34 cellular contexts compared by ENCODE assay signal in genomic region chr3:105786241-105786640, GRCh38.
DNase-seq lines count a peak whose midpoint lies in the region; ATAC-seq and TF ChIP-seq lines count a peak whose summit lies in the region.
"Had no signal": no experiment of that assay in that cellular context is flagged by ENCODE, and none has a peak within 500 bp of the region (broad histone marks: within the 10 kb centered on the region; RNA-seq: fewer than 3 reads in every experiment).

No MANE protein-coding gene starts in this region.

- no peaks in the 10 kb centered on the region for H3K27me3 ChIP-seq in CD4-positive, alpha-beta memory T cell (ENCODE audit: insufficient read depth, low read length)
- H3K27me3 ChIP-seq in naive thymus-derived CD4-positive, alpha-beta T cell (ENCODE audit: control insufficient read depth in 2 of 2, insufficient read depth in 2 of 2, low read length in 2 of 2) = no peaks in the 10 kb centered on the region
- H3K27me3 ChIP-seq in A673 (replicated peaks; ENCODE audit: insufficient read depth, low read depth, low read length, poor library complexity) = no peaks in the 10 kb centered on the region
- H3K27me3 ChIP-seq: adrenal gland, esophagus muscularis mucosa, MG63, ovary, SJSA1, suprapubic skin, upper lobe of left lung had no signal

- CTCF ChIA-PET in CD4-positive, alpha-beta memory T cell (lab: Charles Lee; ENCODE audit: partially characterized antibody) = no interaction called here
- CTCF ChIA-PET in naive thymus-derived CD4-positive, alpha-beta T cell (lab: Charles Lee) = no interaction called here
- CTCF ChIA-PET in A673 (lab: Charles Lee) = no interaction called here

- H3K4me1 Mint-ChIP-seq in activated T-cell treated with anti-CD3 and anti-CD28 coated beads, Interleukin-2, amount 50 U/mL, for 24 hours (ENCODE audit: low read depth) = peaks cover 72% of the 10 kb centered on the region
- H3K4me1 Mint-ChIP-seq in CD4-positive, alpha-beta memory T cell = peaks cover 49 to 74% (median 60%) of the 10 kb centered on the region in 4 donors
- peaks cover 65% of the 10 kb centered on the region for H3K4me1 Mint-ChIP-seq in central memory CD8-positive, alpha-beta T cell
- H3K4me1 Mint-ChIP-seq in naive thymus-derived CD4-positive, alpha-beta T cell = peaks cover 40 to 78% (median 72%) of the 10 kb centered on the region in 7 donors
- H3K4me1 Mint-ChIP-seq: neural crest cell had no signal

- H3K36me3 Mint-ChIP-seq in activated T-cell treated with anti-CD3 and anti-CD28 coated beads, Interleukin-2, amount 50 U/mL, for 24 hours (ENCODE audit: low read depth) = peaks cover 63% of the 10 kb centered on the region
- H3K36me3 Mint-ChIP-seq in CD4-positive, alpha-beta memory T cell = peaks cover 7 to 17% of the 10 kb centered on the region in 2 donors
- H3K36me3 Mint-ChIP-seq in central memory CD8-positive, alpha-beta T cell (ENCODE audit: insufficient read depth) = no peaks in the 10 kb centered on the region
- H3K36me3 Mint-ChIP-seq in naive thymus-derived CD4-positive, alpha-beta T cell = peaks cover 0 to 44% (median 15%) of the 10 kb centered on the region in 5 donors
- H3K36me3 Mint-ChIP-seq: stimulated activated memory B cell treated with anti-CD40 and anti-IgM and Interleukin-4, amounts not matched to agents 10 μg/mL and 1 μg/mL and 100 μg/mL, for 72 hours had no signal

- no peak overlapping the region for H3K4me3 ChIP-seq in CD4-positive, alpha-beta memory T cell (ENCODE audit: low read length in 2 of 2)
- H3K4me3 ChIP-seq in naive thymus-derived CD4-positive, alpha-beta T cell (ENCODE audit: low read length) = no peak overlapping the region
- no peak overlapping the region for H3K4me3 ChIP-seq in A673 (ENCODE audit: low read depth, low read length, poor library complexity, severe bottlenecking)
- H3K4me3 ChIP-seq: A549, adrenal gland, esophagus muscularis mucosa, GM12878, lower lobe of right lung, MG63, mucosa of descending colon, ovary, SJSA1, suprapubic skin, upper lobe of left lung had no signal

- no peak overlapping the region for H3K27ac ChIP-seq in CD4-positive, alpha-beta memory T cell (ENCODE audit: low read depth, low read length)
- H3K27ac ChIP-seq in naive thymus-derived CD4-positive, alpha-beta T cell (ENCODE audit: low read depth, low read length) = no peak overlapping the region
- H3K27ac ChIP-seq in A673 (ENCODE audit: low read depth, low read length, poor library complexity, severe bottlenecking) = no peak overlapping the region
- H3K27ac ChIP-seq: A549, adrenal gland, esophagus muscularis mucosa, HL-60, lower lobe of right lung, ovary, SJSA1, suprapubic skin, upper lobe of left lung had no signal

- no peaks in the 10 kb centered on the region for H3K27me3 Mint-ChIP-seq in activated T-cell treated with anti-CD3 and anti-CD28 coated beads, Interleukin-2, amount 50 U/mL, for 24 hours
- H3K27me3 Mint-ChIP-seq in CD4-positive, alpha-beta memory T cell = no peaks in the 10 kb centered on the region
- no peaks in the 10 kb centered on the region for H3K27me3 Mint-ChIP-seq in central memory CD8-positive, alpha-beta T cell
- no peaks in the 10 kb centered on the region for H3K27me3 Mint-ChIP-seq in naive thymus-derived CD4-positive, alpha-beta T cell
- H3K27me3 Mint-ChIP-seq: activated B cell treated with CpG ODN at 0.5 μM for 24 hours; stimulated activated memory B cell treated with anti-CD40 and anti-IgM and Interleukin-4, amounts not matched to agents 10 μg/mL and 1 μg/mL and 100 μg/mL, for 72 hours had no signal

- peak overlapping the region; percentile 64 for H3K27ac Mint-ChIP-seq in activated T-cell treated with anti-CD3 and anti-CD28 coated beads, Interleukin-2, amount 50 U/mL, for 24 hours
- peak overlapping the region in 4 of 7 donors; percentile 19 to 73 (median 47) for H3K27ac Mint-ChIP-seq in CD4-positive, alpha-beta memory T cell
- H3K27ac Mint-ChIP-seq in central memory CD8-positive, alpha-beta T cell (ENCODE audit: low read depth) = peak overlapping the region; percentile 95
- peak overlapping the region in 6 of 9 donors; percentile 20 to 79 (median 34) for H3K27ac Mint-ChIP-seq in naive thymus-derived CD4-positive, alpha-beta T cell
- H3K27ac Mint-ChIP-seq: activated B cell treated with CpG ODN at 0.5 μM for 24 hours; stimulated activated memory B cell treated with anti-CD40 and anti-IgM and Interleukin-4, amounts not matched to agents 10 μg/mL and 1 μg/mL and 100 μg/mL, for 72 hours had no signal

- no peaks in the 10 kb centered on the region for H3K9me3 ChIP-seq in CD4-positive, alpha-beta memory T cell (ENCODE audit: control insufficient read depth in 1 of 2, low read length in 2 of 2)
- H3K9me3 ChIP-seq in naive thymus-derived CD4-positive, alpha-beta T cell (ENCODE audit: control insufficient read depth in 2 of 3, low read length in 3 of 3) = no peaks in the 10 kb centered on the region
- no peaks in the 10 kb centered on the region for H3K9me3 ChIP-seq in A673 (ENCODE audit: low read depth, low read length, poor library complexity, severe bottlenecking)
- H3K9me3 ChIP-seq: A549, adrenal gland, esophagus muscularis mucosa, lower lobe of right lung, MG63, mucosa of descending colon, ovary, SJSA1, suprapubic skin, upper lobe of left lung had no signal

- DNase-seq in activated T-cell treated with anti-CD3 and anti-CD28 coated beads, Interleukin-2, amount 50 U/mL, for 24 hours = no peak
- no peak for DNase-seq in activated T-cell treated with anti-CD3 and anti-CD28 coated beads, Interleukin-2, amount 50 U/mL, for 1 hour
- DNase-seq in CD4-positive, alpha-beta memory T cell = no peak
- no peak for DNase-seq in central memory CD8-positive, alpha-beta T cell (ENCODE audit: low spot score in 2 of 2)
- DNase-seq in naive thymus-derived CD4-positive, alpha-beta T cell = no peak
- DNase-seq in ureter (ENCODE audit: low spot score) (no peak), A673 (ENCODE audit: low spot score) (no peak)
- DNase-seq: activated B cell treated with CpG ODN at 0.5 μM for 24 hours; activated CD4-positive, alpha-beta T cell treated with anti-CD3 and anti-CD28 coated beads, Interleukin-2, amount 50 U/mL, for 48 hours; activated gamma-delta T cell; adrenal gland; AML-193; foreskin fibroblast; head of caudate nucleus; KBM-7; lower lobe of right lung; MG63; mucosa of descending colon; NCI-H1105; NCI-H187 treated with DMSO at 0.1 percent for 48 hours; NCI-H2171; NCI-H510A; ovary; T-helper 1 cell; upper lobe of left lung had no signal

- BruUV-seq in A673 (replicated peaks; lab: Mats Ljungman, UMichigan) = no TSS peak

- no peak for TF ChIP-seq CTCF in A673 (conservative IDR thresholded peaks at IDR 0.05; ENCODE audit: low read depth, low read length)

- peaks cover 61% of the 10 kb centered on the region for H3K4me1 ChIP-seq in CD4-positive, alpha-beta memory T cell (ENCODE audit: insufficient read depth, low read length)
- H3K4me1 ChIP-seq in naive thymus-derived CD4-positive, alpha-beta T cell (ENCODE audit: control insufficient read depth in 2 of 2, insufficient read depth in 2 of 2, low read length in 2 of 2) = peaks cover 14 to 17% of the 10 kb centered on the region in 2 donors
- H3K4me1 ChIP-seq in A673 (ENCODE audit: insufficient read depth, low read length, poor library complexity, severe bottlenecking) = peaks cover 29% of the 10 kb centered on the region

- peaks cover 5% of the 10 kb centered on the region for H3K9me3 Mint-ChIP-seq in activated T-cell treated with anti-CD3 and anti-CD28 coated beads, Interleukin-2, amount 50 U/mL, for 24 hours
- no peaks in the 10 kb centered on the region for H3K9me3 Mint-ChIP-seq in CD4-positive, alpha-beta memory T cell
- H3K9me3 Mint-ChIP-seq in central memory CD8-positive, alpha-beta T cell = no peaks in the 10 kb centered on the region
- H3K9me3 Mint-ChIP-seq in naive thymus-derived CD4-positive, alpha-beta T cell = peaks cover 0 to 3% (median 0%) of the 10 kb centered on the region in 11 donors
- H3K9me3 Mint-ChIP-seq: activated B cell treated with CpG ODN at 0.5 μM for 24 hours; neural crest cell; stimulated activated memory B cell treated with anti-CD40 and anti-IgM and Interleukin-4, amounts not matched to agents 10 μg/mL and 1 μg/mL and 100 μg/mL, for 72 hours had no signal

- POLR2A ChIA-PET in CD4-positive, alpha-beta memory T cell (lab: Charles Lee; ENCODE audit: partially characterized antibody) = no interaction called here
- POLR2A ChIA-PET in naive thymus-derived CD4-positive, alpha-beta T cell (lab: Charles Lee) = interaction anchor here (0.7 kb wide), 1 partner anchor 116 kb away, joined by 3 read pairs; no protein-coding TSS in a partner anchor
- POLR2A ChIA-PET in A673 (lab: Charles Lee; ENCODE audit: low non-redundant PET) = no interaction called here

- H3K36me3 ChIP-seq in CD4-positive, alpha-beta memory T cell (ENCODE audit: insufficient read depth, low read length) = no peaks in the 10 kb centered on the region
- H3K36me3 ChIP-seq in naive thymus-derived CD4-positive, alpha-beta T cell (ENCODE audit: control insufficient read depth in 2 of 3, insufficient read depth in 3 of 3, low read length in 3 of 3) = no peaks in the 10 kb centered on the region
- H3K36me3 ChIP-seq in A673 (ENCODE audit: insufficient read depth, low read length, poor library complexity, severe bottlenecking) = no peaks in the 10 kb centered on the region
- H3K36me3 ChIP-seq: adrenal gland, esophagus muscularis mucosa, lower lobe of right lung, MG63, ovary, SJSA1, suprapubic skin, upper lobe of left lung had no signal

- ATAC-seq in central memory CD8-positive, alpha-beta T cell (replicated peaks; ENCODE audit: extremely low read depth, poor library complexity, severe bottlenecking) = no peak
- no peak for ATAC-seq in naive thymus-derived CD4-positive, alpha-beta T cell
- ATAC-seq in HG03342 (IDR thresholded peaks at IDR 0.05; ENCODE audit: unreplicated experiment) = no peak
- ATAC-seq: A549; GM12878; lower lobe of right lung; mucosa of descending colon; stimulated activated memory B cell treated with anti-CD40 and anti-IgM and Interleukin-4, amounts not matched to agents 10 μg/mL and 1 μg/mL and 100 μg/mL, for 72 hours had no signal

- no peak overlapping the region for H3K4me3 Mint-ChIP-seq in activated T-cell treated with anti-CD3 and anti-CD28 coated beads, Interleukin-2, amount 50 U/mL, for 24 hours
- H3K4me3 Mint-ChIP-seq in CD4-positive, alpha-beta memory T cell = peak overlapping the region in 5 of 8 donors; percentile 7 to 66 (median 22)
- H3K4me3 Mint-ChIP-seq in central memory CD8-positive, alpha-beta T cell = peak overlapping the region; percentile 55
- H3K4me3 Mint-ChIP-seq in naive thymus-derived CD4-positive, alpha-beta T cell = peak overlapping the region in 1 of 10 donors; percentile 37
- H3K4me3 Mint-ChIP-seq: activated B cell treated with CpG ODN at 0.5 μM for 24 hours; neural crest cell; stimulated activated memory B cell treated with anti-CD40 and anti-IgM and Interleukin-4, amounts not matched to agents 10 μg/mL and 1 μg/mL and 100 μg/mL, for 72 hours had no signal

- intact Hi-C loops in CD4-positive, alpha-beta memory T cell (cut with micrococcal nuclease) = no loop called here
- intact Hi-C loops in naive thymus-derived CD4-positive, alpha-beta T cell (cut with micrococcal nuclease) = loop anchor here in 1 of 2 donors (2.0 to 5.0 kb wide), 2 partner anchors 15 to 34 kb away; no protein-coding TSS in a partner anchor
- intact Hi-C loops in A673 (cut with micrococcal nuclease; ENCODE audit: unreplicated experiment) = no loop called here

Comparison
In these comparisons a context has a peak if more than half of its experiments do, and no peak if none do; other contexts are left out.
1. H3K27ac Mint-ChIP-seq: peak in every context shown above with its lines; median percentile 95 in central memory CD8-positive, alpha-beta T cell; 64 in activated T-cell treated with anti-CD3 and anti-CD28 coated beads, Interleukin-2, amount 50 U/mL, for 24 hours; 47 in CD4-positive, alpha-beta memory T cell; 34 in naive thymus-derived CD4-positive, alpha-beta T cell.